Comparison of ENCODE assay signal across 15 cellular contexts in genomic region chr2:216316743-216317142, GRCh38. TPM values are rescaled to one million over a fixed set of nuclear protein-coding genes. Genes with fewer than 3 reads are reported as not detected.
DNase-seq lines count a peak whose midpoint lies in the region; ATAC-seq and TF ChIP-seq lines count a peak whose summit lies in the region.
"Had no signal": no experiment of that assay in that cellular context is flagged by ENCODE, and none has a peak within 500 bp of the region (broad histone marks: within the 10 kb centered on the region; RNA-seq: fewer than 3 reads in every experiment).

No MANE protein-coding gene starts in this region.

- ATAC-seq in GM18873 (IDR thresholded peaks at IDR 0.05; ENCODE audit: low FRiP score, unreplicated experiment): no peak
- ATAC-seq: gastroesophageal sphincter had no signal

- peak overlapping the region; percentile 87 for H3K4me2 ChIP-seq in osteoblast (ENCODE audit: insufficient read depth, low read length)

- H3K9me3 ChIP-seq in esophagus muscularis mucosa (no peaks in the 10 kb centered on the region), osteoblast (ENCODE audit: low read depth, low read length) (no peaks in the 10 kb centered on the region), thyroid gland (no peaks in the 10 kb centered on the region)

- peaks cover 2% of the 10 kb centered on the region for H3K79me2 ChIP-seq in osteoblast (ENCODE audit: insufficient read depth, low read length)

- H3K36me3 ChIP-seq in esophagus muscularis mucosa (no peaks in the 10 kb centered on the region), osteoblast (ENCODE audit: insufficient read depth, low read length) (no peaks in the 10 kb centered on the region), thyroid gland (no peaks in the 10 kb centered on the region)
- H3K36me3 ChIP-seq: gastroesophageal sphincter had no signal

- H4K20me1 ChIP-seq in osteoblast (ENCODE audit: insufficient read depth, low read length): no peaks in the 10 kb centered on the region

- intact Hi-C loops in esophagus muscularis mucosa (cut with DNase I) (no loop called here), thyroid gland (cut with DNase I) (no loop called here)

- 50% methylated on average over 2 of the region's 2 CpGs for WGBS in esophagus muscularis mucosa
- WGBS in thyroid gland, 2 donors: 47 to 71% methylated on average over 2 of the region's 2 CpGs

- H3K27ac ChIP-seq in esophagus muscularis mucosa (replicated peaks in 1 of 4): no peak overlapping the region
- H3K27ac ChIP-seq in osteoblast (ENCODE audit: low read depth, low read length): peak overlapping the region; percentile 94
- H3K27ac ChIP-seq in thyroid gland: no peak overlapping the region
- H3K27ac ChIP-seq: gastroesophageal sphincter had no signal

- TF ChIP-seq CTCF in esophagus muscularis mucosa (IDR thresholded peaks at IDR 0.05): no peak
- TF ChIP-seq CTCF in osteoblast (IDR thresholded peaks at IDR 0.05; ENCODE audit: extremely low read depth, low read depth, low read length): no peak
- no peak for TF ChIP-seq CTCF in thyroid gland (IDR thresholded peaks at IDR 0.05)

- TF ChIP-seq EP300 in esophagus muscularis mucosa (IDR thresholded peaks at IDR 0.05): no peak

- H3K4me1 ChIP-seq in esophagus muscularis mucosa (no peaks in the 10 kb centered on the region), osteoblast (ENCODE audit: insufficient read depth, low read length) (peaks cover 46% of the 10 kb centered on the region), thyroid gland (no peaks in the 10 kb centered on the region)
- H3K4me1 ChIP-seq: gastroesophageal sphincter had no signal

- TF ChIP-seq POLR2A in esophagus muscularis mucosa (IDR thresholded peaks at IDR 0.05; ENCODE audit: low read depth) (no peak), thyroid gland (IDR thresholded peaks at IDR 0.05) (no peak)

- H2AFZ ChIP-seq in osteoblast (ENCODE audit: low read length): no peak overlapping the region

- H3K27me3 ChIP-seq in esophagus muscularis mucosa (peaks cover 0 to 15% (median 0%) of the 10 kb centered on the region in 4 donors), osteoblast (ENCODE audit: insufficient read depth, low read length) (no peaks in the 10 kb centered on the region), thyroid gland (no peaks in the 10 kb centered on the region)

- H3K4me3 ChIP-seq in esophagus muscularis mucosa (no peak overlapping the region), osteoblast (ENCODE audit: insufficient read depth, low read length) (no peak overlapping the region), thyroid gland (replicated peaks in 1 of 3) (no peak overlapping the region)
- H3K4me3 ChIP-seq: gastroesophageal sphincter had no signal

- DNase-seq in GM04504 (ENCODE audit: low read depth) (peak; percentile 35), RPMI7951 (ENCODE audit: low read depth) (peak; percentile 74), esophagus muscularis mucosa (ENCODE audit: extremely low spot score) (peak; percentile 45), osteoblast (ENCODE audit: insufficient read length, low spot score, missing footprints) (no peak), Ammon's horn (ENCODE audit: low spot score) (no peak), OCI-M1 (lab: John Stamatoyannopoulos, UW) (no peak), thyroid gland (no peak)
- DNase-seq: CD8-positive, alpha-beta memory T cell; left cardiac atrium; NCI-H1417 treated with DMSO at 0.1 percent for 48 hours; NCI-H510A treated with DMSO at 0.1 percent for 48 hours; Right ventricle myocardium superior; small intestine had no signal

RNA-seq across cellular contexts. Expression of gene MARCHF4, which starts 55.5 kb away (rescaled TPM):
- 0.29 and 0.48 TPM in 2 replicates for total RNA-seq in RPMI7951 (2014; rRNA removed; shearing (Covaris generic))
- total RNA-seq in esophagus muscularis mucosa (not detected), osteoblast (0.72 and 1.5 TPM in 2 replicates), thyroid gland (under 1 TPM in 1 of 4 donors, not detected in 3; 0.15 TPM)
- total RNA-seq: CD8-positive, alpha-beta memory T cell; gastroesophageal sphincter; Right ventricle myocardium superior had no signal

Comparison
In these comparisons a context has a peak if more than half of its experiments do, and no peak if none do; other contexts are left out.
1. DNase-seq: peak in GM04504 (single experiment), RPMI7951 (single experiment) and esophagus muscularis mucosa (single experiment); none in osteoblast (single experiment), Ammon's horn (single experiment), OCI-M1 (single experiment) and thyroid gland (0 of 2).